In genomic region chr20:20593447-20594170, GRCh38 we compare ENCODE assay signal across 8 cellular contexts.
DNase-seq lines count a peak whose midpoint lies in the region; ATAC-seq, FAIRE-seq and TF ChIP-seq lines count a peak whose summit lies in the region.

No MANE protein-coding gene starts in this region.

- H3K4me2 ChIP-seq in hepatocyte = no peak overlapping the region

- no peaks in the 10 kb centered on the region for H3K4me1 ChIP-seq in hepatocyte (ENCODE audit: insufficient read depth)

- no peaks in the 10 kb centered on the region for H3K79me2 ChIP-seq in hepatocyte

- H3K4me3 Mint-ChIP-seq in CD14-positive monocyte = no peak overlapping the region

- no peaks in the 10 kb centered on the region for H4K20me1 ChIP-seq in hepatocyte (ENCODE audit: insufficient read depth, poor library complexity, severe bottlenecking)

- intact Hi-C loops in CD14-positive monocyte (cut with micrococcal nuclease) = loop anchor here in 1 of 2 donors (10.0 kb wide), 1 partner anchor 509 kb away; no protein-coding TSS in a partner anchor

- peak; percentile 4 for FAIRE-seq in GM19239 (lab: Jason Lieb, UNC)

- no peaks in the 10 kb centered on the region for H3K36me3 ChIP-seq in hepatocyte (replicated peaks; ENCODE audit: insufficient read depth, low read depth)

- no peaks in the 10 kb centered on the region for H3K9me3 Mint-ChIP-seq in CD14-positive monocyte

- no peak for ATAC-seq in GM18868 (IDR thresholded peaks at IDR 0.05; ENCODE audit: unreplicated experiment)

- H3K36me3 Mint-ChIP-seq in CD14-positive monocyte = peaks cover 62 to 80% of the 10 kb centered on the region in 2 donors

- H3K4me3 ChIP-seq in hepatocyte = no peak overlapping the region

- WGBS in hepatocyte (ENCODE audit: low lambda C conversion rate, missing lambda C conversion rate) = 46% methylated on average over 9 of the region's 9 CpGs

- H2AFZ ChIP-seq in hepatocyte = no peak overlapping the region

- H3K9me3 ChIP-seq in hepatocyte (ENCODE audit: low read depth) = no peaks in the 10 kb centered on the region

- peak overlapping the region in 1 of 7 donors; percentile 63 for H3K27ac Mint-ChIP-seq in CD14-positive monocyte

- peaks cover 0 to 2% (median 0%) of the 10 kb centered on the region in 3 donors for H3K27me3 Mint-ChIP-seq in CD14-positive monocyte (ENCODE audit: low read depth in 3 of 3)

- H3K27ac ChIP-seq in hepatocyte = no peak overlapping the region

- H3K9me2 ChIP-seq in hepatocyte (replicated peaks; ENCODE audit: insufficient read depth) = no peaks in the 10 kb centered on the region

- no peaks in the 10 kb centered on the region for H3K27me3 ChIP-seq in hepatocyte

- TF ChIP-seq CTCF in CD14-positive monocyte (IDR thresholded peaks at IDR 0.05) (peak; percentile 46), hepatocyte (IDR thresholded peaks at IDR 0.05; ENCODE audit: poor library complexity) (peak; percentile 54)

- no peak for DNase-seq in CD14-positive monocyte (ENCODE audit: low spot score)
- peak; percentile 16 for DNase-seq in GM19239 (ENCODE audit: insufficient read length, low spot score)
- DNase-seq in NCI-H2171 treated with DMSO at 0.1 percent for 48 hours (lab: John Stamatoyannopoulos, UW) = peak; percentile 99
- DNase-seq in anterior cingulate cortex (lab: John Stamatoyannopoulos, UW) = peak in 41 of 58 donors; percentile 2 to 59 (median 23)
- DNase-seq in hepatocyte (ENCODE audit: low spot score) = peak; percentile 73
- DNase-seq in stimulated activated CD8-positive, alpha-beta memory T cell treated with anti-CD3 and anti-CD28 coated beads, Interleukin-4, amount 100 ng/mL, for 48 hours = peak; percentile 28
- no peak for DNase-seq in activated CD8-positive, alpha-beta memory T cell treated with anti-CD3 and anti-CD28 coated beads for 24 hours

- H3K4me1 Mint-ChIP-seq in CD14-positive monocyte = no peaks in the 10 kb centered on the region

Comparison
In these comparisons a context has a peak if more than half of its experiments do, and no peak if none do; other contexts are left out.
1. DNase-seq: peak in GM19239 (single experiment), NCI-H2171 treated with DMSO at 0.1 percent for 48 hours (single experiment), anterior cingulate cortex (41 of 58), hepatocyte (single experiment) and stimulated activated CD8-positive, alpha-beta memory T cell treated with anti-CD3 and anti-CD28 coated beads, Interleukin-4, amount 100 ng/mL, for 48 hours (single experiment); none in CD14-positive monocyte (single experiment) and activated CD8-positive, alpha-beta memory T cell treated with anti-CD3 and anti-CD28 coated beads for 24 hours (single experiment).